Comparison of ENCODE assay signal across 38 cellular contexts in genomic region chr3:72699631-72700030, GRCh38.
"Had no signal": no experiment of that assay in that cellular context is flagged by ENCODE, and none has a peak within 500 bp of the region (broad histone marks: within the 10 kb centered on the region; RNA-seq: fewer than 3 reads in every experiment).

No MANE protein-coding gene starts in this region.

- H3K27me3 Mint-ChIP-seq: activated CD4-positive, alpha-beta memory T cell treated with anti-CD3 and anti-CD28 coated beads for 36 hours; activated CD4-positive, alpha-beta T cell treated with anti-CD3 and anti-CD28 coated beads for 36 hours; activated naive CD8-positive, alpha-beta T cell treated with anti-CD3 and anti-CD28 coated beads for 36 hours had no signal

- ATAC-seq: activated CD4-positive, alpha-beta T cell treated with anti-CD3 and anti-CD28 coated beads for 36 hours; activated CD4-positive, CD25-positive, alpha-beta regulatory T cell treated with anti-CD3 and anti-CD28 coated beads, Interleukin-2, amount 50 U/mL, for 24 hours; activated CD8-positive, alpha-beta memory T cell treated with anti-CD3 and anti-CD28 coated beads, Interleukin-2, amount 10 ng/mL, durations not matched to agents 7 days and 5 days; activated CD8-positive, alpha-beta T cell treated with anti-CD3 and anti-CD28 coated beads, Interleukin-2, amount 10 ng/mL, durations not matched to agents 7 days and 5 days; activated naive CD8-positive, alpha-beta T cell treated with anti-CD3 and anti-CD28 coated beads, Interleukin-2, amount 50 U/mL, for 24 hours; esophagus mucosa; gastrocnemius medialis; heart left ventricle; T-helper 17 cell had no signal

- H3K36me3 ChIP-seq: adrenal gland, ascending aorta, breast epithelium, cardiac muscle cell, colonic mucosa, gastrocnemius medialis, heart left ventricle, WERI-Rb-1 had no signal

- H3K27ac Mint-ChIP-seq: activated B cell treated with CpG ODN at 0.5 μM for 24 hours; activated CD4-positive, alpha-beta memory T cell treated with anti-CD3 and anti-CD28 coated beads for 36 hours; activated CD4-positive, alpha-beta T cell treated with anti-CD3 and anti-CD28 coated beads for 36 hours; activated CD4-positive, alpha-beta T cell treated with anti-CD3 and anti-CD28 coated beads, Interleukin-2, amount 10 ng/mL, durations not matched to agents 24 days and 14 days; activated CD8-positive, alpha-beta memory T cell treated with anti-CD3 and anti-CD28 coated beads, Interleukin-2, amount 10 ng/mL, durations not matched to agents 7 days and 5 days; activated CD8-positive, alpha-beta T cell treated with anti-CD3 and anti-CD28 coated beads, Interleukin-2, amount 10 ng/mL, durations not matched to agents 7 days and 5 days; activated naive CD4-positive, alpha-beta T cell treated with anti-CD3 and anti-CD28 coated beads for 36 hours; activated naive CD4-positive, alpha-beta T cell treated with anti-CD3 and anti-CD28 coated beads, Interleukin-2, amount 50 U/mL, for 24 hours; activated naive CD8-positive, alpha-beta T cell treated with anti-CD3 and anti-CD28 coated beads for 36 hours; activated naive CD8-positive, alpha-beta T cell treated with anti-CD3 and anti-CD28 coated beads, Interleukin-2, amount 50 U/mL, for 24 hours; activated T-helper 1 cell treated with anti-CD3 and anti-CD28 coated beads, Interleukin-12 subunit alpha, Interleukin-12 subunit beta, Interleukin-2, Interleukin-4 antibody, amounts not matched to agents 30 ng/mL and 10 ng/mL and 1 ng/mL, durations not matched to agents 14 hours and 24 hours and 36 hours; activated T-helper 2 cell treated with anti-CD3 and anti-CD28 coated beads, Interferon-gamma antibody, Interleukin-2, Interleukin-4, amounts not matched to agents 10 μg/mL and 5 μg/mL and 100 μg/mL, durations not matched to agents 14 hours and 24 hours and 36 hours; brain; T-helper 17 cell; T-helper 2 cell treated with Interferon-gamma antibody and Interleukin-4, amounts not matched to agents 5 μg/mL and 100 μg/mL, for 36 hours had no signal

- H3K4me1 ChIP-seq: ascending aorta, breast epithelium, colonic mucosa, gastrocnemius medialis had no signal

- H3K4me3 ChIP-seq: adrenal gland, ascending aorta, breast epithelium, cardiac muscle cell, colonic mucosa, dorsolateral prefrontal cortex, gastrocnemius medialis, heart left ventricle had no signal

- H3K9me3 Mint-ChIP-seq: activated B cell treated with CpG ODN at 0.5 μM for 24 hours; activated CD4-positive, alpha-beta memory T cell treated with anti-CD3 and anti-CD28 coated beads for 36 hours; activated CD4-positive, alpha-beta T cell treated with anti-CD3 and anti-CD28 coated beads, Interleukin-2, amount 10 ng/mL, durations not matched to agents 24 days and 14 days; activated naive CD4-positive, alpha-beta T cell treated with anti-CD3 and anti-CD28 coated beads for 36 hours; activated naive CD4-positive, alpha-beta T cell treated with anti-CD3 and anti-CD28 coated beads, Interleukin-2, amount 50 U/mL, for 24 hours; activated naive CD8-positive, alpha-beta T cell treated with anti-CD3 and anti-CD28 coated beads for 36 hours; activated naive CD8-positive, alpha-beta T cell treated with anti-CD3 and anti-CD28 coated beads, Interleukin-2, amount 50 U/mL, for 24 hours; activated T-helper 1 cell treated with anti-CD3 and anti-CD28 coated beads, Interleukin-12 subunit alpha, Interleukin-12 subunit beta, Interleukin-2, Interleukin-4 antibody, amounts not matched to agents 30 ng/mL and 10 ng/mL and 1 ng/mL, durations not matched to agents 14 hours and 24 hours and 36 hours; activated T-helper 2 cell treated with anti-CD3 and anti-CD28 coated beads, Interferon-gamma antibody, Interleukin-2, Interleukin-4, amounts not matched to agents 10 μg/mL and 5 μg/mL and 100 μg/mL, durations not matched to agents 14 hours and 24 hours and 36 hours; T-helper 2 cell treated with Interferon-gamma antibody and Interleukin-4, amounts not matched to agents 5 μg/mL and 100 μg/mL, for 36 hours had no signal

- H3K27ac ChIP-seq: adrenal gland, ascending aorta, breast epithelium, cardiac muscle cell, colonic mucosa, dorsolateral prefrontal cortex, gastrocnemius medialis, heart left ventricle, WERI-Rb-1 had no signal

- DNase-seq: activated B cell treated with CpG ODN at 0.5 μM for 24 hours; activated CD4-positive, alpha-beta memory T cell treated with anti-CD3 and anti-CD28 coated beads for 36 hours; activated CD4-positive, alpha-beta T cell treated with anti-CD3 and anti-CD28 coated beads for 36 hours; activated CD4-positive, alpha-beta T cell treated with anti-CD3 and anti-CD28 coated beads, Interleukin-2, amount 10 ng/mL, durations not matched to agents 24 days and 14 days; activated CD8-positive, alpha-beta memory T cell treated with anti-CD3 and anti-CD28 coated beads, Interleukin-2, amount 10 ng/mL, durations not matched to agents 7 days and 5 days; activated CD8-positive, alpha-beta memory T cell treated with anti-CD3 and anti-CD28 coated beads, Interleukin-2, amount 50 U/mL, for 4 hours; activated CD8-positive, alpha-beta T cell treated with anti-CD3 and anti-CD28 coated beads, Interleukin-2, amount 10 ng/mL, durations not matched to agents 7 days and 5 days; activated effector memory CD4-positive, alpha-beta T cell treated with anti-CD3 and anti-CD28 coated beads, Interleukin-2, amount 50 U/mL, for 16 hours; activated naive CD4-positive, alpha-beta T cell treated with anti-CD3 and anti-CD28 coated beads for 36 hours; activated naive CD8-positive, alpha-beta T cell treated with anti-CD3 and anti-CD28 coated beads for 36 hours; activated naive CD8-positive, alpha-beta T cell treated with anti-CD3 and anti-CD28 coated beads, Interleukin-2, amount 50 U/mL, for 24 hours; activated T-cell treated with anti-CD3 and anti-CD28 coated beads, Interleukin-2, amount 50 U/mL, for 1 hour; activated T-cell treated with anti-CD3 and anti-CD28 coated beads, Interleukin-2, amount 50 U/mL, for 48 hours; adrenal gland; amygdala; central memory CD4-positive, alpha-beta T cell; cerebellar nuclear complex; colonic mucosa; dorsolateral prefrontal cortex; effector memory CD4-positive, alpha-beta T cell; foreskin fibroblast; gastrocnemius medialis; glutamatergic neuron; heart left ventricle; hypothalamus; T-helper 17 cell; T1000; WERI-Rb-1 had no signal

- H3K36me3 Mint-ChIP-seq: activated CD4-positive, alpha-beta memory T cell treated with anti-CD3 and anti-CD28 coated beads for 36 hours; activated CD8-positive, alpha-beta memory T cell treated with anti-CD3 and anti-CD28 coated beads, Interleukin-2, amount 10 ng/mL, durations not matched to agents 7 days and 5 days; activated naive CD4-positive, alpha-beta T cell treated with anti-CD3 and anti-CD28 coated beads, Interleukin-2, amount 50 U/mL, for 24 hours; activated naive CD8-positive, alpha-beta T cell treated with anti-CD3 and anti-CD28 coated beads for 36 hours; brain had no signal

- H3K27me3 ChIP-seq: adrenal gland, ascending aorta, breast epithelium, cardiac muscle cell, colonic mucosa, heart left ventricle had no signal

- H3K9me3 ChIP-seq: adrenal gland, ascending aorta, breast epithelium, colonic mucosa, gastrocnemius medialis, heart left ventricle had no signal

- H3K4me3 Mint-ChIP-seq: activated B cell treated with CpG ODN at 0.5 μM for 24 hours; activated CD4-positive, alpha-beta memory T cell treated with anti-CD3 and anti-CD28 coated beads for 36 hours; activated CD4-positive, alpha-beta T cell treated with anti-CD3 and anti-CD28 coated beads for 36 hours; activated CD4-positive, alpha-beta T cell treated with anti-CD3 and anti-CD28 coated beads, Interleukin-2, amount 10 ng/mL, durations not matched to agents 24 days and 14 days; activated CD8-positive, alpha-beta memory T cell treated with anti-CD3 and anti-CD28 coated beads, Interleukin-2, amount 10 ng/mL, durations not matched to agents 7 days and 5 days; activated CD8-positive, alpha-beta T cell treated with anti-CD3 and anti-CD28 coated beads, Interleukin-2, amount 10 ng/mL, durations not matched to agents 7 days and 5 days; activated naive CD4-positive, alpha-beta T cell treated with anti-CD3 and anti-CD28 coated beads for 36 hours; activated naive CD4-positive, alpha-beta T cell treated with anti-CD3 and anti-CD28 coated beads, Interleukin-2, amount 50 U/mL, for 24 hours; activated naive CD8-positive, alpha-beta T cell treated with anti-CD3 and anti-CD28 coated beads for 36 hours; activated naive CD8-positive, alpha-beta T cell treated with anti-CD3 and anti-CD28 coated beads, Interleukin-2, amount 50 U/mL, for 24 hours; activated T-helper 1 cell treated with anti-CD3 and anti-CD28 coated beads, Interleukin-12 subunit alpha, Interleukin-12 subunit beta, Interleukin-2, Interleukin-4 antibody, amounts not matched to agents 30 ng/mL and 10 ng/mL and 1 ng/mL, durations not matched to agents 14 hours and 24 hours and 36 hours; brain; T-helper 17 cell; T-helper 2 cell treated with Interferon-gamma antibody and Interleukin-4, amounts not matched to agents 5 μg/mL and 100 μg/mL, for 36 hours had no signal

- H3K4me1 Mint-ChIP-seq: activated B cell treated with CpG ODN at 0.5 μM for 24 hours; activated CD4-positive, alpha-beta T cell treated with anti-CD3 and anti-CD28 coated beads for 36 hours; activated CD4-positive, alpha-beta T cell treated with anti-CD3 and anti-CD28 coated beads, Interleukin-2, amount 10 ng/mL, durations not matched to agents 24 days and 14 days; activated CD8-positive, alpha-beta memory T cell treated with anti-CD3 and anti-CD28 coated beads, Interleukin-2, amount 10 ng/mL, durations not matched to agents 7 days and 5 days; activated naive CD4-positive, alpha-beta T cell treated with anti-CD3 and anti-CD28 coated beads, Interleukin-2, amount 50 U/mL, for 24 hours; activated naive CD8-positive, alpha-beta T cell treated with anti-CD3 and anti-CD28 coated beads for 36 hours; activated naive CD8-positive, alpha-beta T cell treated with anti-CD3 and anti-CD28 coated beads, Interleukin-2, amount 50 U/mL, for 24 hours had no signal
